10 cellular contexts compared by ENCODE assay signal in the genomic region with DNA sequence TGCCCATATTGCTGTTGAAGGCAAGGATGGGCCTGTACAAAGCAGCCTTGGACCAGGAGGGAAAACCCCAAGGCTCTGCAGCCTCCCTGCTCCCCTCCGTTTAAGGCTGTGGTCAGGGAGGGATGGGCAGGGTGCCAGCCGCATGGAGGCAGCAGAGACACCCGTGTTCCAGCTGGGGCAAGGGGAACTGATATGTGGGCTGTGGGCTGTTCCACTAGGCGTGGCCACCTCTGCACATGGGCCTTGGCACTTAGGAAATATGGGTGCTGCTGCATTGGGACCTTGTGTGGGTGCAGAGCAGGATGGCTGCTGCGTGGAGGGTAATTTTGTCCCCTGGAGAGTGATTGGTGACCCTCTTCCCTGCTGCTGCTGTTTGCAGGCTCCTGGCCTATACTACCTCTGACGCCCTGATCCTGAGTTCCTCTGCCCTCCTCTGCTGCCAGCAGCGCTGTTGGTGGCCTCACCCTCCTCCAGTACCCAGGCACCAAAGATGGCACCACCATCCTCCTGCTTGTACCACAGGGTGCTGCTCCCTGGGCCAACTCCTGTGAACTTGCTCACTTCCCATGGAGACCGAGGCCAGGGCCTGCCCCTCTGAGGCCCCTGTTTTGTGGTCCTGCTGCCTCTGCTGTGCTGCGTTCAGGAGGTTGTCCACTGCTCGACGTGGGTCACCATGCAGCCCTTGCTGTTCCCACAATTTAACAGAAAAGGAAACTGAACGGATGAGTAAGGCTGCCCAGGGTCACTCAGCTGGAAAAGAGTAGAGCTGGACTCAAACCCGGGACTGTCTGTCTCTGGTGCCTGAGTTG. TPM values are rescaled to one million over a fixed set of nuclear protein-coding genes. Genes with fewer than 3 reads are reported as not detected.
A peak's percentile ranks its signal among the peaks of the same experiment; 100 is the strongest.
DNase-seq lines count a peak whose midpoint lies in the region; ATAC-seq, FAIRE-seq and TF ChIP-seq lines count a peak whose summit lies in the region.
"Had no signal": no experiment of that assay in that cellular context is flagged by ENCODE, and none has a peak within 500 bp of the region (broad histone marks: within the 10 kb centered on the region; RNA-seq: fewer than 3 reads in every experiment).

No MANE protein-coding gene starts in this region.

- H3K27me3 ChIP-seq in GM23338 (ENCODE audit: insufficient read depth) (no peaks in the 10 kb centered on the region), K562 (ENCODE audit: control insufficient read depth in 2 of 2, insufficient read depth in 2 of 2, low read length in 2 of 2) (no peaks in the 10 kb centered on the region), mesenchymal stem cell (ENCODE audit: control insufficient read depth in 1 of 2, insufficient read depth in 1 of 2, low read length in 2 of 2) (no peaks in the 10 kb centered on the region)
- H3K27me3 ChIP-seq: MG63 had no signal

- H3K27ac Mint-ChIP-seq in GM23338 = peak overlapping the region; percentile 76; the same call in 1 of the 2 replicates

- H3K4me1 ChIP-seq in GM23338 (ENCODE audit: insufficient read depth) = peaks cover 25% of the 10 kb centered on the region
- peaks cover 11 to 22% of the 10 kb centered on the region in 2 experiments; a peak in 4 of 5 replicates for H3K4me1 ChIP-seq in K562 (replicated peaks in 1 of 2; ENCODE audit: control insufficient read depth in 2 of 2, insufficient read depth in 2 of 2, low read length in 2 of 2)
- peaks cover 28% of the 10 kb centered on the region for H3K4me1 ChIP-seq in mesenchymal stem cell (ENCODE audit: control insufficient read depth, insufficient read depth, low read depth, low read length)

- WGBS in K562 (ENCODE audit: insufficient coverage, low coverage, missing lambda C conversion rate) = 74% methylated on average over 10 of the region's 13 CpGs
- 92% methylated on average over 13 of the region's 13 CpGs for WGBS in mesenchymal stem cell

- no peak overlapping the region for H4K8ac ChIP-seq in mesenchymal stem cell (ENCODE audit: low read length)

- intact Hi-C loops in K562 (cut with micrococcal nuclease) = loop anchor here (5.0 to 10.0 kb wide), 2 partner anchors 88 to 270 kb away; no protein-coding TSS in a partner anchor

- no peak overlapping the region for H3K4me3 Mint-ChIP-seq in GM23338

- no peak overlapping the region for H3K23ac ChIP-seq in mesenchymal stem cell (ENCODE audit: low read length in 2 of 2)

- H3K27ac ChIP-seq in GM23338 (ENCODE audit: low read depth) = peak overlapping the region; percentile 63; the same call in 1 of the 2 replicates
- H3K27ac ChIP-seq in K562 (ENCODE audit: extremely low read depth, low read depth, low read length) = no peak overlapping the region
- H3K27ac ChIP-seq in mesenchymal stem cell (ENCODE audit: low read length, poor library complexity, severe bottlenecking) = no peak overlapping the region

- peak overlapping the region; percentile 37 for H4K91ac ChIP-seq in mesenchymal stem cell (ENCODE audit: low read length)

- H3K79me2 ChIP-seq in GM23338 (replicated peaks; ENCODE audit: insufficient read depth) (peaks cover 41% of the 10 kb centered on the region), K562 (ENCODE audit: control insufficient read depth, insufficient read depth, low read length) (peaks cover 7% of the 10 kb centered on the region)

- H3K9ac ChIP-seq in K562 (ENCODE audit: insufficient read depth in 1 of 2, low read depth in 2 of 2, low read length in 2 of 2) = peak overlapping the region in 1 of 2 experiments; percentile 80; a peak in 2 of 4 replicates
- peak overlapping the region; percentile 37 for H3K9ac ChIP-seq in mesenchymal stem cell (ENCODE audit: low read length)

- H3K4me3 ChIP-seq in GM23338 (no peak overlapping the region), K562 (no peak overlapping the region), mesenchymal stem cell (ENCODE audit: insufficient read depth in 1 of 2, low read depth in 1 of 2, low read length in 2 of 2) (no peak overlapping the region)
- H3K4me3 ChIP-seq: MG63 had no signal

- peaks cover 33% of the 10 kb centered on the region for H3K79me1 ChIP-seq in mesenchymal stem cell (replicated peaks; ENCODE audit: low read length, poor library complexity, severe bottlenecking)

- BruUV-seq in K562 (replicated peaks; lab: Mats Ljungman, UMichigan) = no TSS peak

- H4K20me1 ChIP-seq in GM23338 (replicated peaks; ENCODE audit: insufficient read depth) (peaks cover 60% of the 10 kb centered on the region), K562 (replicated peaks; ENCODE audit: control insufficient read depth, insufficient read depth, low read length) (peaks cover 18% of the 10 kb centered on the region; the same call in 1 of the 2 replicates)

- no peaks in the 10 kb centered on the region for H3K9me1 ChIP-seq in K562 (ENCODE audit: control insufficient read depth, insufficient read depth, low read length)

- TF ChIP-seq RAD21 in K562 (CRISPR knock-in tag; conservative IDR thresholded peaks at IDR 0.05 in 1 of 2, IDR thresholded peaks at IDR 0.05 in 1 of 2) = no peak

- in situ Hi-C loops in K562 (cut with MboI) = no loop called here
- in situ Hi-C loops in KBM-7 (cut with MboI; ENCODE audit: low pct_unique_long_range_greater_than_20kb, low sequenced_read_pairs) = no loop called here

- no peak overlapping the region for H3K18ac ChIP-seq in mesenchymal stem cell (ENCODE audit: low read depth in 1 of 2, low read length in 2 of 2)

- H3K9me3 ChIP-seq in K562 (replicated peaks; ENCODE audit: control insufficient read depth, insufficient read depth, low read depth, low read length) (no peaks in the 10 kb centered on the region), mesenchymal stem cell (ENCODE audit: control insufficient read depth, low read length) (no peaks in the 10 kb centered on the region)
- H3K9me3 ChIP-seq: MG63 had no signal

- H3K4me2 ChIP-seq in GM23338 (no peak overlapping the region), K562 (ENCODE audit: insufficient read depth, low read length) (no peak overlapping the region), mesenchymal stem cell (ENCODE audit: low read length, poor library complexity, severe bottlenecking) (no peak overlapping the region)

- no peak for TF ChIP-seq EP300 in K562 (IDR thresholded peaks at IDR 0.05; ENCODE audit: low read length)

- peaks cover 55% of the 10 kb centered on the region for H3K36me3 Mint-ChIP-seq in GM23338 (ENCODE audit: low read depth)

- POLR2A ChIA-PET in K562 (lab: Yijun Ruan, JAX) (interaction anchor here (0.6 to 2.5 kb wide), 2 partner anchors 102 to 150 kb away, joined by 4 to 8 read pairs; no protein-coding TSS in a partner anchor), HEK293T (lab: Yijun Ruan, JAX) (no interaction called here)

- H3K9me2 ChIP-seq in GM23338 (ENCODE audit: insufficient read depth) = no peaks in the 10 kb centered on the region

- no peak overlapping the region for H2BK15ac ChIP-seq in mesenchymal stem cell (ENCODE audit: low read depth, poor library complexity, severe bottlenecking)

- no peak overlapping the region for H2BK5ac ChIP-seq in mesenchymal stem cell (ENCODE audit: low read depth, low read length, poor library complexity, severe bottlenecking)

- DNase-seq in AG20443 (ENCODE audit: low spot score) = peak; percentile 14
- no peak for DNase-seq in GM23338 (ENCODE audit: low spot score)
- DNase-seq in K562 (ENCODE audit: extremely low read depth in 1 of 4, low spot score in 3 of 4) = no peak
- no peak for DNase-seq in mesenchymal stem cell
- no peak for DNase-seq in KBM-7
- no peak for DNase-seq in NCI-H187 treated with DMSO at 0.1 percent for 48 hours (lab: John Stamatoyannopoulos, UW)
- DNase-seq in HEK293T (ENCODE audit: extremely low spot score) = no peak

- no peaks in the 10 kb centered on the region for H3K9me3 Mint-ChIP-seq in GM23338

- no peak for ATAC-seq in GM23338
- ATAC-seq in K562 = no peak
- no peak for ATAC-seq in HG03025 (IDR thresholded peaks at IDR 0.05; ENCODE audit: low FRiP score, unreplicated experiment)

- H3K4ac ChIP-seq in mesenchymal stem cell (ENCODE audit: low read depth in 1 of 2, low read length in 2 of 2) = no peak overlapping the region

- H2AFZ ChIP-seq in GM23338 = no peak overlapping the region
- no peak overlapping the region for H2AFZ ChIP-seq in K562 (ENCODE audit: low read depth, low read length)
- peak overlapping the region; percentile 43 for H2AFZ ChIP-seq in mesenchymal stem cell (ENCODE audit: low read depth, low read length)

- H2BK120ac ChIP-seq in mesenchymal stem cell (ENCODE audit: low read depth, low read length) = no peak overlapping the region

- H2BK12ac ChIP-seq in mesenchymal stem cell (ENCODE audit: low read length in 2 of 2) = peak overlapping the region in 1 of 2 experiments; percentile 0

- TF ChIP-seq CTCF in GM23338 (conservative IDR thresholded peaks at IDR 0.05; ENCODE audit: low read depth in 2 of 2) (peak in 1 of 2 experiments; percentile 27; a peak in 1 of 4 replicates), K562 (IDR thresholded peaks at IDR 0.05 in 2 of 3, conservative IDR thresholded peaks at IDR 0.05 in 1 of 3; ENCODE audit: insufficient read depth in 2 of 3, low read depth in 1 of 3, low read length in 3 of 3) (no peak)

- H3K27me3 Mint-ChIP-seq in GM23338 (ENCODE audit: insufficient read depth, low read depth, poor library complexity) = peaks cover 41% of the 10 kb centered on the region

- peak overlapping the region in 1 of 2 experiments; percentile 64 for H3K14ac ChIP-seq in mesenchymal stem cell (ENCODE audit: low read length in 2 of 2)

- peaks cover 15% of the 10 kb centered on the region; the same call in 1 of the 2 replicates for H3K36me3 ChIP-seq in GM23338 (ENCODE audit: insufficient read depth)
- peaks cover 49% of the 10 kb centered on the region for H3K36me3 ChIP-seq in K562 (ENCODE audit: control insufficient read depth, insufficient read depth, low read length)
- peaks cover 49 to 73% of the 10 kb centered on the region in 2 experiments for H3K36me3 ChIP-seq in mesenchymal stem cell (ENCODE audit: control insufficient read depth in 1 of 2, insufficient read depth in 2 of 2, low read depth in 1 of 2, low read length in 2 of 2)

- no peak overlapping the region for H2AK5ac ChIP-seq in mesenchymal stem cell (ENCODE audit: low read length, severe bottlenecking)

- peaks cover 28% of the 10 kb centered on the region for H3F3A ChIP-seq in GM23338 (replicated peaks; ENCODE audit: low read depth)

- CTCF ChIA-PET in K562 (lab: Yijun Ruan, JAX; ENCODE audit: low intra/inter-chr PET ratio) (no interaction called here), HEK293T (lab: Yijun Ruan, JAX) (no interaction called here)

- H3K4me1 Mint-ChIP-seq in GM23338 = peaks cover 50% of the 10 kb centered on the region

- no peak for FAIRE-seq in K562 (lab: Jason Lieb, UNC)
- FAIRE-seq: endometrium had no signal

- 0 out of 2 replicates have a peak, but pooled peaks have one; percentile 14 for TF ChIP-seq POLR2A in K562 (conservative IDR thresholded peaks at IDR 0.05)

RNA-seq across cellular contexts. Expression of a gene that starts 35.3 kb away (rescaled TPM):
- 63.4 and 72.0 TPM in 2 replicates for total RNA-seq in GM23338 (2014; rRNA removed; shearing (Covaris generic))
- polyA plus RNA-seq in GM23338 (2016; fragmentation: Nextera tagmentation; extraction: Ambion mirVana) (36.1 and 36.8 TPM in 2 replicates), K562 (2011; rRNA removed) (39.0 and 39.3 TPM in 2 replicates), K562 (2014; fragmentation: Illumina TruSeq; extraction: Trizol) (28.5 and 31.4 TPM in 2 replicates), K562 (2014; fragmentation: Nextera tagmentation; extraction: Ambion mirVana) (10 to 100 TPM; 14.9 to 16.3 TPM), K562 (2014; rRNA removed) (25.3 and 29.4 TPM in 2 replicates)
- total RNA-seq in K562 (2011; cell fraction: chromatin; rRNA removed; ENCODE audit: low replicate concordance) = 46.6 and 73.9 TPM in 2 replicates
- total RNA-seq in K562 (2011; cell fraction: nucleolus; rRNA removed) = 27.2 and 30.0 TPM in 2 replicates
- total RNA-seq in K562 (2011; cell fraction: nucleoplasm; rRNA removed) = 35.8 and 46.8 TPM in 2 replicates
- total RNA-seq in K562 (2014; rRNA removed) (28.0 and 31.3 TPM in 2 replicates), K562 (2014; rRNA removed; fragmentation: Illumina TruSeq; extraction: Trizol) (43.5 and 50.4 TPM in 2 replicates), K562 (2015; rRNA removed; fragmentation: Illumina TruSeq; extraction: Trizol) (31.6 and 36.1 TPM in 2 replicates), K562 (2021) (29.2 and 34.2 TPM in 2 replicates)
- 7.9 and 27.3 TPM in 2 replicates for polyA plus RNA-seq in K562 (2011; cell fraction: cytosol; rRNA removed)
- 15.7 and 35.1 TPM in 2 replicates for polyA plus RNA-seq in K562 (2011; cell fraction: nucleus; rRNA removed)
- 22.7 and 40.6 TPM in 2 replicates for polyA plus RNA-seq in K562 (2012)
- polyA minus RNA-seq in K562 (2011; rRNA and poly(A)+ RNA removed) = 49.1 and 76.6 TPM in 2 replicates
- 11.5 and 22.7 TPM in 2 replicates for polyA minus RNA-seq in K562 (2011; cell fraction: cytosol; rRNA and poly(A)+ RNA removed)
- polyA minus RNA-seq in K562 (2011; cell fraction: nucleus; rRNA and poly(A)+ RNA removed) = 20.1 and 42.4 TPM in 2 replicates
- 21.4 TPM for polyA plus RNA-seq in mesenchymal stem cell (2013, experiment 1 of 2)
- 21.4 TPM for polyA plus RNA-seq in mesenchymal stem cell (2013, experiment 2 of 2)
